In the genomic region with DNA sequence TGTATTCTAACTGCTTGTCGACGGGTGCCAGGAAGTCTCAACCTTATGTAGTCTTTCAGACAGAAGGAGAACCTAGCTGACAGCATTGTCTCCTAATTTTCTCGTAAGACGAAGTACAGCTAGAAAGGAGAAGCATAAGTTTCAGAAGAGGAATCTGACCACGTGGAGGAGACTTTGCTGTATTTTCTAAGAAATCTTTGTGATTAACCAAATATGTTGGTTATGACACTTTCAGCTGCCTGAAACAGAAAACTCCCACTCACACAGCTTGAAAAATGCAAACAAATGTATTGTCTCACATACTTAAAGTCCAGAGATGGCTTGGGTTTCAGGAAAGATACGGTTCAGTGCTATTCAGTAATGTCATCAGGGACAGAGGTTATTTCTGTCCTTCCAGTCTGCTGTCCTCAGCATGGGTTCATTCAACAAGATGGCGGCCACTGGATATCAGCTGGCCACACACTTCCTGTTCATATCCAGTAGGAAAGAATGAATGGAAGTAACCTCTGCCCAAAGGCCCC, we compare ENCODE assay signal across 10 cellular contexts.
DNase-seq lines count a peak whose midpoint lies in the region; ATAC-seq and TF ChIP-seq lines count a peak whose summit lies in the region.
"Had no signal": no experiment of that assay in that cellular context is flagged by ENCODE, and none has a peak within 500 bp of the region (broad histone marks: within the 10 kb centered on the region; RNA-seq: fewer than 3 reads in every experiment).

No MANE protein-coding gene starts in this region.

- H3K36me3 Mint-ChIP-seq in stimulated activated naive B cell treated with anti-CD40 and anti-IgM and Interleukin-4, amounts not matched to agents 10 μg/mL and 1 μg/mL and 100 μg/mL, for 72 hours: no peaks in the 10 kb centered on the region

- H3K27me3 Mint-ChIP-seq in stimulated activated naive B cell treated with anti-CD40 and anti-IgM and Interleukin-4, amounts not matched to agents 10 μg/mL and 1 μg/mL and 100 μg/mL, for 72 hours: no peaks in the 10 kb centered on the region

- H3K4me1 Mint-ChIP-seq in stimulated activated naive B cell treated with anti-CD40 and anti-IgM and Interleukin-4, amounts not matched to agents 10 μg/mL and 1 μg/mL and 100 μg/mL, for 72 hours: peaks cover 4 to 5% of the 10 kb centered on the region in 2 donors

- intact Hi-C loops in colonic mucosa (cut with DNase I) (no loop called here), dorsolateral prefrontal cortex (cut with DNase I) (no loop called here)

- H3K4me1 ChIP-seq in gastroesophageal sphincter: peaks cover 0 to 29% (median 15%) of the 10 kb centered on the region in 3 donors
- no peaks in the 10 kb centered on the region for H3K4me1 ChIP-seq in colonic mucosa

- no peak overlapping the region for H3K9ac ChIP-seq in colonic mucosa (ENCODE audit: low read depth in 2 of 2, low read length in 2 of 2)

- H3K4me3 Mint-ChIP-seq in stimulated activated naive B cell treated with anti-CD40 and anti-IgM and Interleukin-4, amounts not matched to agents 10 μg/mL and 1 μg/mL and 100 μg/mL, for 72 hours: no peak overlapping the region

- H3K27ac ChIP-seq in gastroesophageal sphincter: peak overlapping the region in 3 of 4 donors; percentile 22 to 48 (median 32)
- no peak overlapping the region for H3K27ac ChIP-seq in colonic mucosa
- peak overlapping the region in 29 of 59 donors; percentile 1 to 72 (median 37) for H3K27ac ChIP-seq in dorsolateral prefrontal cortex

- TF ChIP-seq EP300 in gastroesophageal sphincter (IDR thresholded peaks at IDR 0.05): no peak

- no peak overlapping the region for H3K27ac Mint-ChIP-seq in stimulated activated naive B cell treated with anti-CD40 and anti-IgM and Interleukin-4, amounts not matched to agents 10 μg/mL and 1 μg/mL and 100 μg/mL, for 72 hours

- H3K36me3 ChIP-seq in gastroesophageal sphincter: no peaks in the 10 kb centered on the region
- no peaks in the 10 kb centered on the region for H3K36me3 ChIP-seq in colonic mucosa
- H3K36me3 ChIP-seq: sigmoid colon had no signal

- WGBS in gastroesophageal sphincter (ENCODE audit: low coverage in 1 of 2), 2 donors: 28 to 38% methylated on average over 5 to 7 of the region's 7 CpGs

- TF ChIP-seq POLR2A in gastroesophageal sphincter (IDR thresholded peaks at IDR 0.05): no peak

- ATAC-seq in GM18511 (IDR thresholded peaks at IDR 0.05; ENCODE audit: unreplicated experiment): peak; percentile 75
- ATAC-seq in gastroesophageal sphincter: no peak
- peak; percentile 78 to 85 for ATAC-seq in stimulated activated naive B cell treated with anti-CD40 and anti-IgM and Interleukin-4, amounts not matched to agents 10 μg/mL and 1 μg/mL and 100 μg/mL, for 72 hours (replicated peaks)

- no peak for TF ChIP-seq CTCF in gastroesophageal sphincter (IDR thresholded peaks at IDR 0.05)
- TF ChIP-seq CTCF in colonic mucosa (IDR thresholded peaks at IDR 0.05): no peak
- no peak for TF ChIP-seq CTCF in dorsolateral prefrontal cortex (IDR thresholded peaks at IDR 0.05 in 54 of 56, conservative IDR thresholded peaks at IDR 0.05 in 2 of 56; ENCODE audit: low read depth in 1 of 56, partially characterized antibody in 56 of 56)

- H3K27me3 ChIP-seq in gastroesophageal sphincter (no peaks in the 10 kb centered on the region), colonic mucosa (no peaks in the 10 kb centered on the region), dorsolateral prefrontal cortex (no peaks in the 10 kb centered on the region)
- H3K27me3 ChIP-seq: sigmoid colon had no signal

- H3K9me3 ChIP-seq in gastroesophageal sphincter (no peaks in the 10 kb centered on the region), colonic mucosa (no peaks in the 10 kb centered on the region)
- H3K9me3 ChIP-seq: sigmoid colon had no signal

- H3K9me3 Mint-ChIP-seq in stimulated activated naive B cell treated with anti-CD40 and anti-IgM and Interleukin-4, amounts not matched to agents 10 μg/mL and 1 μg/mL and 100 μg/mL, for 72 hours: no peaks in the 10 kb centered on the region

- H3K4me3 ChIP-seq in gastroesophageal sphincter (no peak overlapping the region), colonic mucosa (no peak overlapping the region), dorsolateral prefrontal cortex (no peak overlapping the region)
- H3K4me3 ChIP-seq: sigmoid colon had no signal

- peak; percentile 14 for DNase-seq in NAMALWA (ENCODE audit: low spot score)
- no peak for DNase-seq in stimulated activated naive B cell treated with anti-CD40 and anti-IgM and Interleukin-4, amounts not matched to agents 10 μg/mL and 1 μg/mL and 100 μg/mL, for 72 hours
- DNase-seq in putamen (ENCODE audit: low spot score): no peak
- no peak for DNase-seq in colonic mucosa
- no peak for DNase-seq in dorsolateral prefrontal cortex
- DNase-seq in activated CD4-positive, CD25-positive, alpha-beta regulatory T cell treated with anti-CD3 and anti-CD28 coated beads, Interleukin-2, amount 50 U/mL, for 72 hours: no peak
- DNase-seq: NCI-H187 treated with DMSO at 0.1 percent for 48 hours, sigmoid colon had no signal
